Comparison of ENCODE assay signal across 23 cellular contexts in the genomic region with DNA sequence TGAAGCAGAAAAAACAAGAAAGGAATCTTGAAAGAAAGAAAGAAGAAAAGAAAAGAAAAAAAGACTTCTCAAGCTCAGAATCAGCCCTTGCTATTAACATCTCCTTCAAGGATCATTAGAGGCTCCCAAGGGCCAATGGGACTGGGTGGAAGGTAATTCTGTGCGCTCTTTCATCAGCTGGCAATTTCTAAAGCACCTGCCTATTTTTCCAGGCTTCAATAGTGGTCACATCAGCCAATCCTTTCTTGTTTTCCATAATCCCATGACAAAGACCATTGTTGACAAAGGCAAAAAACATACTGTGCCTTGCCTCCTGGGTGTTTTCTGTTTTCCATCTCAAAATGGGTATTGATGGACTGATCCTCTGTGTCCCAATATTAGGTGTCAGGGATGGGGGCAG.
DNase-seq lines count a peak whose midpoint lies in the region; ATAC-seq and TF ChIP-seq lines count a peak whose summit lies in the region.
"Had no signal": no experiment of that assay in that cellular context is flagged by ENCODE, and none has a peak within 500 bp of the region (broad histone marks: within the 10 kb centered on the region; RNA-seq: fewer than 3 reads in every experiment).

No MANE protein-coding gene starts in this region.

- TF ChIP-seq CTCF in parathyroid adenoma (IDR thresholded peaks at IDR 0.05) (no peak), left ventricle myocardium inferior (IDR thresholded peaks at IDR 0.05; ENCODE audit: borderline replicate concordance) (no peak)

- DNase-seq in NCI-H2081 (lab: John Stamatoyannopoulos, UW) (peak; percentile 5 to 30), NCI-H2081 treated with DMSO at 0.1 percent for 48 hours (lab: John Stamatoyannopoulos, UW) (no peak), NCI-H774 (lab: John Stamatoyannopoulos, UW) (peak; percentile 4), left ventricle myocardium inferior (no peak)
- DNase-seq: CD8-positive, alpha-beta memory T cell; DMS 273 treated with DMSO at 0.1 percent for 48 hours; GM23248; HFFc6; IMR-90; Kasumi-1; MM.1S; NCI-H1092 treated with DMSO at 0.1 percent for 48 hours; NCI-H2029; NCI-H446; NCI-H82; Right ventricle myocardium superior had no signal

- H3K27ac ChIP-seq in HUES64 (ENCODE audit: low read depth, low read length) (peak overlapping the region; percentile 44; the same call in 1 of the 2 replicates), parathyroid adenoma (no peak overlapping the region), left ventricle myocardium inferior (replicated peaks) (no peak overlapping the region)
- H3K27ac ChIP-seq: BLaER1, GM23248, SK-N-MC had no signal

- peaks cover 21% of the 10 kb centered on the region for H3K4me1 ChIP-seq in HUES64 (ENCODE audit: insufficient read depth, low read length)
- H3K4me1 ChIP-seq in parathyroid adenoma, result peaks cover 5% of the 10 kb centered on the region
- H3K4me1 ChIP-seq in left ventricle myocardium inferior, result peaks cover 17% of the 10 kb centered on the region

- H3K4me3 ChIP-seq in HUES64 (ENCODE audit: low read length), result no peak overlapping the region
- no peak overlapping the region for H3K4me3 ChIP-seq in parathyroid adenoma (ENCODE audit: low read depth, low read length)
- no peak overlapping the region for H3K4me3 ChIP-seq in left ventricle myocardium inferior
- H3K4me3 ChIP-seq: BLaER1, GM23248, SK-N-MC had no signal

- H3K9me3 ChIP-seq in HUES64 (ENCODE audit: insufficient read depth, low read depth, low read length), result no peaks in the 10 kb centered on the region
- no peaks in the 10 kb centered on the region for H3K9me3 ChIP-seq in parathyroid adenoma (ENCODE audit: control insufficient read depth, low read length)
- no peaks in the 10 kb centered on the region for H3K9me3 ChIP-seq in left ventricle myocardium inferior (replicated peaks)
- H3K9me3 ChIP-seq: BLaER1 had no signal

- H3K36me3 ChIP-seq in HUES64 (ENCODE audit: insufficient read depth, low read length) (no peaks in the 10 kb centered on the region), parathyroid adenoma (ENCODE audit: control insufficient read depth, insufficient read depth, low read length) (no peaks in the 10 kb centered on the region), left ventricle myocardium inferior (no peaks in the 10 kb centered on the region)
- H3K36me3 ChIP-seq: BLaER1 had no signal

- intact Hi-C loops in left ventricle myocardium inferior (cut with micrococcal nuclease), result no loop called here

- H3K79me2 ChIP-seq in parathyroid adenoma, result no peaks in the 10 kb centered on the region

- 62% methylated on average over 1 of the region's 1 CpG for WGBS in HUES64

- peak overlapping the region; percentile 28 for H2AFZ ChIP-seq in parathyroid adenoma
- H2AFZ ChIP-seq: GM23248 had no signal

- H3K27me3 ChIP-seq in HUES64 (ENCODE audit: insufficient read depth, low read length) (no peaks in the 10 kb centered on the region), parathyroid adenoma (ENCODE audit: control insufficient read depth, insufficient read depth, low read length) (no peaks in the 10 kb centered on the region), left ventricle myocardium inferior (ENCODE audit: low read depth) (no peaks in the 10 kb centered on the region)
- H3K27me3 ChIP-seq: BLaER1 had no signal

- ATAC-seq in HG02870 (IDR thresholded peaks at IDR 0.05; ENCODE audit: unreplicated experiment) (no peak), HG02610 (IDR thresholded peaks at IDR 0.05; ENCODE audit: unreplicated experiment) (no peak)
- ATAC-seq: Panc1 had no signal

- H3K9ac ChIP-seq in HUES64 (ENCODE audit: low read depth, low read length) (no peak overlapping the region), parathyroid adenoma (no peak overlapping the region)
- H3K9ac ChIP-seq: BLaER1, GM23248 had no signal

- H3K4me2 ChIP-seq in parathyroid adenoma (ENCODE audit: low read length), result no peak overlapping the region
- H3K4me2 ChIP-seq: BLaER1 had no signal

Comparison
In these comparisons a context has a peak if more than half of its experiments do, and no peak if none do; other contexts are left out.
1. DNase-seq: peak in NCI-H2081 (2 of 2) and NCI-H774 (single experiment); none in NCI-H2081 treated with DMSO at 0.1 percent for 48 hours (single experiment) and left ventricle myocardium inferior (single experiment).